In genomic region chr12:68109444-68110217, GRCh38 we compare ENCODE assay signal across 25 cellular contexts. TPM values are rescaled to one million over a fixed set of nuclear protein-coding genes. Genes with fewer than 3 reads are reported as not detected.
"Had no signal": no experiment of that assay in that cellular context is flagged by ENCODE, and none has a peak within 500 bp of the region (broad histone marks: within the 10 kb centered on the region; RNA-seq: fewer than 3 reads in every experiment).

No MANE protein-coding gene starts in this region.

- H3K27me3 Mint-ChIP-seq: memory B cell had no signal

- H3K36me3 Mint-ChIP-seq: memory B cell, WTC11 had no signal

- H3K9me3 Mint-ChIP-seq: memory B cell, nephron, WTC11 had no signal

- FAIRE-seq: bronchial epithelial cell, keratinocyte, TTC549 had no signal

- H3K4me3 ChIP-seq: ascending aorta, dorsolateral prefrontal cortex, left lung, skin epidermis, tibial artery, uterus had no signal

- H3K27ac ChIP-seq: ascending aorta, dorsolateral prefrontal cortex, left lung, skin epidermis, tibial artery, uterus had no signal

- H3K27me3 ChIP-seq: ascending aorta, dorsolateral prefrontal cortex, left lung, tibial artery, uterus had no signal

- H3K36me3 ChIP-seq: ascending aorta, left lung, tibial artery, uterus had no signal

- H3K27ac Mint-ChIP-seq: activated T-helper 1 cell treated with anti-CD3 and anti-CD28 coated beads, Interleukin-12 subunit alpha, Interleukin-12 subunit beta, Interleukin-2, Interleukin-4 antibody, amounts not matched to agents 30 ng/mL and 10 ng/mL and 1 ng/mL, durations not matched to agents 14 hours and 24 hours and 36 hours; memory B cell; nephron; WTC11 had no signal

- ATAC-seq: esophagus mucosa, left lung, WTC11 had no signal

- DNase-seq: activated CD4-positive, alpha-beta T cell treated with anti-CD3 and anti-CD28 coated beads for 48 hours; activated naive CD4-positive, alpha-beta T cell treated with Interleukin-2 at 50 U/mL for 16 hours; dorsolateral prefrontal cortex; foreskin fibroblast; hippocampal formation; left lung; nucleus accumbens; stimulated activated CD4-positive, alpha-beta T cell treated with anti-CD3 and anti-CD28 coated beads, Interleukin-4, amount 100 ng/mL, for 24 hours; stimulated activated naive CD4-positive, alpha-beta T cell; T-helper 2 cell; tibial artery; uterus had no signal

- H3K4me1 Mint-ChIP-seq: memory B cell, nephron, WTC11 had no signal

- H3K4me1 ChIP-seq: ascending aorta, left lung, tibial artery, uterus had no signal

- H3K4me3 Mint-ChIP-seq: activated T-helper 1 cell treated with anti-CD3 and anti-CD28 coated beads, Interleukin-12 subunit alpha, Interleukin-12 subunit beta, Interleukin-2, Interleukin-4 antibody, amounts not matched to agents 30 ng/mL and 10 ng/mL and 1 ng/mL, durations not matched to agents 14 hours and 24 hours and 36 hours; memory B cell; nephron; WTC11 had no signal

- H3K9me3 ChIP-seq: ascending aorta, left lung, tibial artery, uterus had no signal

RNA-seq across cellular contexts. Expression of gene IFNG, which starts 49.9 kb away (rescaled TPM):
- total RNA-seq: ascending aorta, bronchial epithelial cell, chondrocyte, esophagus mucosa, posterior vena cava, subcutaneous adipose tissue, uterus had no signal
- polyA plus RNA-seq: keratinocyte had no signal
